8 cellular contexts compared by ENCODE assay signal in the genomic region with DNA sequence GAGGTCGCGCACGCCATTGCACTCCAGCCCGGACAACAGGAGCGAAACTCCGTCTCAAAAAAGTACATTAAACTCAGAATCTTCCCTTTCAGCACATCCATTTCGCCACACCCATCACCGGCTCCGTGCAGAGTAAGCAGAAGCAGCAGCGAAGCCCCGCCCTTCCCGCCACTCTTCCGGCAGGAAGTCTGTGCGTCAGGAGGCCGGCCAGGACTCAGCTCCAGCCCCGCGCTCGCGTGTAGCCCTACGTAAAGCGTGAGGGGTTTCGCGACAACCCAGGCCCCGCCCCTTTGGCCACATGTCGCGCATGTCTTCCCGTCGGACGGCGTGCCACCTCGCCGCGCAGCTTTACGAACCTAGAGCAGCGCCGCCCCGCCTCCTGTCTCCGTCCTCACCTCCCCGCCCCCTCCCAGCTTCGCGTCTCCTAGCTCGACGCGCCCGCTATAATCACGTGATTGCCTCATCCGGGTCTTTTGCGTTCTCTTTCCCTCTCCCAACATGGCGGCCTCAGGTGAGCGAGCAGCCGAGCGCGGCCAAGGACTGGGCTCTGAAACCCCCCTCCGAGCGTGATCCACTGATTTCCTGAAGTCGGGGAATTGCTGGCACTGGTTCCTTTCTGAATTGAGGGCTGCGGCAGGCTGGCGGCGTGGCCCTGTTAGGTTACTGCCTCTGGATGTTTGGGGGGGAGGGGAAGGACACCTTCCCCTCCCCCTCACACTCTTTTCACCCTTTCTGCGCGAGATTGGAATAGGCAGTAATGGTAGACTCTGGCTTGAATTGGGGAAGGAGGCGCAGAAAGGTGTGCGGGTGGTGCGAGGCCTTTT. TPM values are rescaled to one million over a fixed set of nuclear protein-coding genes. Genes with fewer than 3 reads are reported as not detected.
DNase-seq lines count a peak whose midpoint lies in the region; ATAC-seq, FAIRE-seq and TF ChIP-seq lines count a peak whose summit lies in the region.

Gene EIF4B (plus strand): TSS at position 471 of the 824 bp plus-strand sequence. CDS start 28 bp downstream, at position 499.

- peak within 1 kb of the TSS; percentile 73 for H2BK120ac ChIP-seq in IMR-90 (ENCODE audit: low read depth, low read length)

- H3K23ac ChIP-seq in IMR-90 (ENCODE audit: low read depth, low read length), result peak within 1 kb of the TSS; percentile 91

- H4K20me1 ChIP-seq in IMR-90 (ENCODE audit: insufficient read depth, low read length), result peaks cover 46% of the 10 kb centered on the region
- peaks cover 16% of the 10 kb centered on the region for H4K20me1 ChIP-seq in endothelial cell of umbilical vein (replicated peaks; ENCODE audit: control insufficient read depth, extremely low read depth, insufficient read depth, low read length)

- H3K9me3 ChIP-seq in IMR-90 (ENCODE audit: control insufficient read depth, insufficient read depth, low read length), result no peaks in the 10 kb centered on the region
- H3K9me3 ChIP-seq in endothelial cell of umbilical vein (replicated peaks; ENCODE audit: control insufficient read depth, insufficient read depth, low read length), result no peaks in the 10 kb centered on the region

- peak within 1 kb of the TSS; percentile 91 for H3K56ac ChIP-seq in IMR-90 (ENCODE audit: extremely low read depth, insufficient read depth, low read length)

- H2BK20ac ChIP-seq in IMR-90 (ENCODE audit: low read depth, low read length), result peak within 1 kb of the TSS; percentile 9; the same call in 1 of the 2 replicates

- H3K9me1 ChIP-seq in IMR-90 (ENCODE audit: insufficient read depth, low read length) (peaks cover 7% of the 10 kb centered on the region), endothelial cell of umbilical vein (replicated peaks; ENCODE audit: control insufficient read depth, extremely low read depth, insufficient read depth, low read length) (no peaks in the 10 kb centered on the region)

- H3K4me3 ChIP-seq in IMR-90 (ENCODE audit: insufficient read depth, low read depth, low read length), result peak within 1 kb of the TSS; percentile 90
- H3K4me3 ChIP-seq in endothelial cell of umbilical vein (replicated peaks in 1 of 3; ENCODE audit: insufficient read depth in 1 of 3, low read depth in 1 of 3, low read length in 3 of 3), result peak within 1 kb of the TSS; percentile 81 to 92 (median 85)

- peak within 1 kb of the TSS; percentile 98 for H2AK5ac ChIP-seq in IMR-90 (ENCODE audit: low read depth, low read length)

- peak within 1 kb of the TSS; percentile 93 to 98 for H4K8ac ChIP-seq in IMR-90 (ENCODE audit: low read depth in 2 of 2, low read length in 2 of 2)

- peak within 1 kb of the TSS; percentile 92 for H4K5ac ChIP-seq in IMR-90 (ENCODE audit: low read depth, low read length)

- ATAC-seq in GM21528 (IDR thresholded peaks at IDR 0.05; ENCODE audit: low FRiP score, unreplicated experiment), result peak; percentile 88
- ATAC-seq in IMR-90 (ENCODE audit: low read depth), result peak; percentile 93

- intact Hi-C loops in IMR-90 (cut with micrococcal nuclease) (no loop called here), endothelial cell of umbilical vein (cut with micrococcal nuclease) (loop anchor here (2.0 to 10.0 kb wide), 2 partner anchors 57 to 881 kb away; partner anchors contain the start of gene KRT18)

- H3K18ac ChIP-seq in IMR-90 (ENCODE audit: low read depth, low read length), result peak within 1 kb of the TSS; percentile 83

- H2BK5ac ChIP-seq in IMR-90 (ENCODE audit: low read depth, low read length, poor library complexity, severe bottlenecking), result peak within 1 kb of the TSS; percentile 84

- TF ChIP-seq RAD21 in IMR-90 (IDR thresholded peaks at IDR 0.05; ENCODE audit: low read length), result no peak

- POLR2A ChIA-PET in IMR-90 (lab: Charles Lee; ENCODE audit: unreplicated experiment) (interaction anchor here (0.5 to 0.7 kb wide), 2 partner anchors 36 to 40 kb away, joined by 3 to 7 read pairs; no protein-coding TSS in a partner anchor), endothelial cell of umbilical vein (lab: Charles Lee) (interaction anchor here (0.8 to 1.6 kb wide), 5 partner anchors 10 to 60 kb away, joined by 3 to 4 read pairs (median 3); no protein-coding TSS in a partner anchor)

- H2AK9ac ChIP-seq in IMR-90 (replicated peaks; ENCODE audit: low read depth, low read length, poor library complexity), result peak within 1 kb of the TSS; percentile 100

- H3K36me3 ChIP-seq in IMR-90 (ENCODE audit: control insufficient read depth, insufficient read depth, low read length) (peaks cover 6% of the 10 kb centered on the region), endothelial cell of umbilical vein (ENCODE audit: control insufficient read depth in 2 of 2, extremely low read depth in 1 of 2, insufficient read depth in 2 of 2, low read length in 2 of 2) (no peaks in the 10 kb centered on the region)

- BruUV-seq in IMR-90 (replicated peaks; lab: Mats Ljungman, UMichigan) (no TSS peak), endothelial cell of umbilical vein (replicated peaks; lab: Mats Ljungman, UMichigan) (no TSS peak)

- CTCF ChIA-PET in IMR-90 (lab: Yijun Ruan, JAX), result no interaction called here
- CTCF ChIA-PET in endothelial cell of umbilical vein (lab: Charles Lee), result interaction anchor here (0.8 to 1.7 kb wide), 5 partner anchors 32 to 136 kb away, joined by 3 to 9 read pairs (median 5); no protein-coding TSS in a partner anchor

- TF ChIP-seq POLR2A in IMR-90 (IDR thresholded peaks at IDR 0.05; ENCODE audit: low read depth, low read length) (peak; percentile 81), endothelial cell of umbilical vein (IDR thresholded peaks at IDR 0.05; ENCODE audit: low read depth, low read length) (peak; percentile 80)

- no peaks in the 10 kb centered on the region for H3K27me3 ChIP-seq in IMR-90 (ENCODE audit: control insufficient read depth, insufficient read depth, low read length)
- no peaks in the 10 kb centered on the region for H3K27me3 ChIP-seq in endothelial cell of umbilical vein (ENCODE audit: control insufficient read depth in 2 of 2, insufficient read depth in 2 of 2, low read length in 2 of 2)

- TF ChIP-seq CTCF in IMR-90 (conservative IDR thresholded peaks at IDR 0.05; ENCODE audit: low read depth, low read length) (no peak), endothelial cell of umbilical vein (IDR thresholded peaks at IDR 0.05; ENCODE audit: extremely low read depth in 1 of 2, insufficient read depth in 1 of 2, low read depth in 1 of 2, low read length in 2 of 2) (no peak)

- peak within 1 kb of the TSS; percentile 95 for H3K27ac ChIP-seq in IMR-90 (ENCODE audit: insufficient read depth, low read length)
- H3K27ac ChIP-seq in endothelial cell of umbilical vein (ENCODE audit: insufficient read depth, low read depth, low read length), result peak within 1 kb of the TSS; percentile 78

- peak; percentile 99 for FAIRE-seq in endothelial cell of umbilical vein (lab: Jason Lieb, UNC)

- dilution Hi-C loops in IMR-90 (cut with HindIII; ENCODE audit: low sequenced_read_pairs, unreplicated experiment), result no loop called here
- dilution Hi-C loops in endothelial cell of umbilical vein (cut with MboI; ENCODE audit: extremely low pct_ligation_motif_present, low sequenced_read_pairs), result no loop called here

- H2AFZ ChIP-seq in IMR-90 (replicated peaks; ENCODE audit: low read length, poor library complexity), result peak within 1 kb of the TSS; percentile 89
- H2AFZ ChIP-seq in endothelial cell of umbilical vein (ENCODE audit: low read depth, low read length), result peak within 1 kb of the TSS; percentile 59

- H4K91ac ChIP-seq in IMR-90 (ENCODE audit: insufficient read depth, low read depth, low read length), result peak within 1 kb of the TSS; percentile 99

- H3K4me1 ChIP-seq in IMR-90 (ENCODE audit: control insufficient read depth, insufficient read depth, low read length) (peaks cover 7% of the 10 kb centered on the region), endothelial cell of umbilical vein (ENCODE audit: control insufficient read depth, extremely low read depth, insufficient read depth, low read length) (peaks cover 36% of the 10 kb centered on the region)

- H3K4ac ChIP-seq in IMR-90 (ENCODE audit: low read depth, low read length), result peak within 1 kb of the TSS; percentile 99

- in situ Hi-C loops in IMR-90 (cut with MboI; ENCODE audit: low sequenced_read_pairs), result no loop called here

- DNase-seq in DMS 273 (lab: John Stamatoyannopoulos, UW; ENCODE audit: unreplicated experiment) (peak; percentile 99), IMR-90 (peak; percentile 100), OCI-M1 (lab: John Stamatoyannopoulos, UW) (peak; percentile 100), activated T-cell treated with anti-CD3 and anti-CD28 coated beads for 24 hours (ENCODE audit: low read depth) (peak; percentile 99), endothelial cell of umbilical vein (ENCODE audit: low read depth, low spot score) (peak; percentile 100), middle frontal gyrus (ENCODE audit: extremely low spot score, low spot score) (peak; percentile 98)
- DNase-seq in stimulated activated CD8-positive, alpha-beta memory T cell treated with anti-CD3 and anti-CD28 coated beads, Interleukin-2, amount 100 ng/mL, for 48 hours (ENCODE audit: low read depth in 2 of 2), result peak; percentile 99

- H2BK15ac ChIP-seq in IMR-90 (ENCODE audit: low read depth, low read length), result peak within 1 kb of the TSS; percentile 67; the same call in 2 of the 3 replicates

- peak within 1 kb of the TSS; percentile 95 for H3K9ac ChIP-seq in IMR-90 (ENCODE audit: low read depth, low read length)
- peak within 1 kb of the TSS; percentile 87 for H3K9ac ChIP-seq in endothelial cell of umbilical vein (replicated peaks; ENCODE audit: extremely low read depth, insufficient read depth, low read length)

- peaks cover 49% of the 10 kb centered on the region for H3K79me2 ChIP-seq in endothelial cell of umbilical vein (ENCODE audit: control insufficient read depth, insufficient read depth, low read length)

- H3K14ac ChIP-seq in IMR-90 (replicated peaks; ENCODE audit: low read depth, low read length), result peak within 1 kb of the TSS; percentile 98

- 1% methylated on average over 23 of the region's 64 CpGs; no CpG with 5 or more reads in 1 of the 2 experiments for WGBS in IMR-90 (ENCODE audit: extremely low coverage in 2 of 2, insufficient read length in 1 of 2), 2 experiments

- H3K4me2 ChIP-seq in IMR-90 (ENCODE audit: low read depth, low read length) (peak within 1 kb of the TSS; percentile 97), endothelial cell of umbilical vein (ENCODE audit: insufficient read depth, low read length) (peak within 1 kb of the TSS; percentile 86)

- peaks cover 17 to 47% of the 10 kb centered on the region in 2 experiments; a peak in 3 of 4 replicates for H3K79me1 ChIP-seq in IMR-90 (ENCODE audit: low read depth in 1 of 2, low read length in 2 of 2)

RNA-seq across cellular contexts. Expression of gene EIF4B, which starts in this region (rescaled TPM):
- total RNA-seq in IMR-90 (2012; rRNA removed), result 671 and 1,144 TPM in 2 replicates
- 227 and 313 TPM in 2 replicates for polyA plus RNA-seq in IMR-90 (2012; rRNA removed)
- polyA plus RNA-seq in IMR-90 (2012; cell fraction: cytosol; rRNA removed), result 54.7 and 79.0 TPM in 2 replicates
- polyA plus RNA-seq in IMR-90 (2012; cell fraction: nucleus; rRNA removed; ENCODE audit: low replicate concordance), result 40.3 and 157 TPM in 2 replicates
- 372 and 382 TPM in 2 replicates for total RNA-seq in endothelial cell of umbilical vein
- polyA plus RNA-seq in endothelial cell of umbilical vein, result 169 and 233 TPM in 2 replicates
- 339 and 375 TPM in 2 replicates for polyA plus RNA-seq in endothelial cell of umbilical vein (2011; cell fraction: cytosol; rRNA removed)
- polyA plus RNA-seq in endothelial cell of umbilical vein (2011; cell fraction: nucleus; rRNA removed), result 236 and 267 TPM in 2 replicates
- polyA plus RNA-seq in endothelial cell of umbilical vein (2012), result 268 and 415 TPM in 2 replicates
- polyA minus RNA-seq in endothelial cell of umbilical vein, result 718 and 745 TPM in 2 replicates
- 585 TPM for polyA minus RNA-seq in endothelial cell of umbilical vein (2011; cell fraction: cytosol; rRNA and poly(A)+ RNA removed)
- polyA minus RNA-seq in endothelial cell of umbilical vein (2011; cell fraction: nucleus; rRNA and poly(A)+ RNA removed), result 147 and 171 TPM in 2 replicates

Comparison
In these comparisons a context has a peak if more than half of its experiments do, and no peak if none do; other contexts are left out.
1. Peak in every context shown above with its lines: DNase-seq, ATAC-seq, H3K4me3 ChIP-seq and H3K27ac ChIP-seq.